Comparison of ENCODE assay signal across 32 cellular contexts in the genomic region with DNA sequence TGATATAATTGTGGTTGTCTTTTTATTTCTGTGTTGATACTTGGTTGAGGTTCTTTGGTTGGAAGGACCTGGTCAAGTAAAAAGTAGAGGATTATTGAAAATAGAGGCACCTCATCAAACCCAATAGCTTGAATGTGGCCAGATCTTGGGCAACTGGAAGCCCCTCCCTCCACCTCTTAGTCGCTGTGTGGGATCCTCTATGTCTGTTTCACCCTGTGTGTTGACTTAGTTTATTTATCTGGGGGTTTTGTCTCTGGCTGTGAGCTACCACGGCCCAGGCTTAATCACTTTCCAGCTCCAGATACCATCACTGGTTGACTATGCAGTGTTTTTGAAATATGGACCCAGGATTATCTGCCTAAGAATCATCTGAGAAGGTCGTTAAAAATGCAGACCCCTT.
"Had no signal": no experiment of that assay in that cellular context is flagged by ENCODE, and none has a peak within 500 bp of the region (broad histone marks: within the 10 kb centered on the region; RNA-seq: fewer than 3 reads in every experiment).

No MANE protein-coding gene starts in this region.

- H3K27me3 ChIP-seq: brain microvascular endothelial cell had no signal

- H3K9me3 Mint-ChIP-seq: activated CD4-positive, alpha-beta memory T cell treated with anti-CD3 and anti-CD28 coated beads, Interleukin-2, amount 10 ng/mL, durations not matched to agents 7 days and 5 days; activated CD4-positive, alpha-beta T cell treated with anti-CD3 and anti-CD28 coated beads, Interleukin-2, amount 10 ng/mL, durations not matched to agents 7 days and 5 days; activated T-cell treated with anti-CD3 and anti-CD28 coated beads, Interleukin-2, amount 50 U/mL, for 24 hours; activated T-cell treated with anti-CD3 and anti-CD28 coated beads, Interleukin-2, amount 50 U/mL, for 72 hours; central memory CD8-positive, alpha-beta T cell; WTC11 had no signal

- ATAC-seq: activated T-cell treated with anti-CD3 and anti-CD28 coated beads, Interleukin-2, amount 50 U/mL, for 72 hours; esophagus mucosa; WTC11 had no signal

- H3K27me3 Mint-ChIP-seq: activated CD4-positive, alpha-beta memory T cell treated with anti-CD3 and anti-CD28 coated beads, Interleukin-2, amount 10 ng/mL, durations not matched to agents 7 days and 5 days; activated CD4-positive, alpha-beta T cell treated with anti-CD3 and anti-CD28 coated beads, Interleukin-2, amount 10 ng/mL, durations not matched to agents 7 days and 5 days; activated naive CD8-positive, alpha-beta T cell; activated T-cell treated with anti-CD3 and anti-CD28 coated beads, Interleukin-2, amount 50 U/mL, for 24 hours; central memory CD8-positive, alpha-beta T cell had no signal

- H3K4me3 Mint-ChIP-seq: activated CD4-positive, alpha-beta memory T cell treated with anti-CD3 and anti-CD28 coated beads, Interleukin-2, amount 10 ng/mL, durations not matched to agents 7 days and 5 days; activated CD4-positive, alpha-beta T cell treated with anti-CD3 and anti-CD28 coated beads, Interleukin-2, amount 10 ng/mL, durations not matched to agents 7 days and 5 days; activated naive CD8-positive, alpha-beta T cell; activated T-cell treated with anti-CD3 and anti-CD28 coated beads, Interleukin-2, amount 50 U/mL, for 24 hours; activated T-cell treated with anti-CD3 and anti-CD28 coated beads, Interleukin-2, amount 50 U/mL, for 72 hours; central memory CD8-positive, alpha-beta T cell; WTC11 had no signal

- H3K4me1 Mint-ChIP-seq: activated CD4-positive, alpha-beta memory T cell treated with anti-CD3 and anti-CD28 coated beads, Interleukin-2, amount 10 ng/mL, durations not matched to agents 7 days and 5 days; activated CD4-positive, alpha-beta T cell treated with anti-CD3 and anti-CD28 coated beads, Interleukin-2, amount 10 ng/mL, durations not matched to agents 7 days and 5 days; central memory CD8-positive, alpha-beta T cell; WTC11 had no signal

- H3K27ac Mint-ChIP-seq: activated CD4-positive, alpha-beta memory T cell treated with anti-CD3 and anti-CD28 coated beads, Interleukin-2, amount 10 ng/mL, durations not matched to agents 7 days and 5 days; activated CD4-positive, alpha-beta T cell treated with anti-CD3 and anti-CD28 coated beads, Interleukin-2, amount 10 ng/mL, durations not matched to agents 7 days and 5 days; activated naive CD8-positive, alpha-beta T cell; activated T-cell treated with anti-CD3 and anti-CD28 coated beads, Interleukin-2, amount 50 U/mL, for 72 hours; WTC11 had no signal

- FAIRE-seq: astrocyte, bronchial epithelial cell, colon, endometrium, endothelial cell of umbilical vein, frontal cortex had no signal

- DNase-seq: activated CD4-positive, alpha-beta memory T cell treated with anti-CD3 and anti-CD28 coated beads, Interleukin-2, amount 10 ng/mL, durations not matched to agents 7 days and 5 days; activated CD4-positive, alpha-beta T cell treated with anti-CD3 and anti-CD28 coated beads for 1 hour; activated CD4-positive, alpha-beta T cell treated with anti-CD3 and anti-CD28 coated beads for 4 hours; activated CD4-positive, alpha-beta T cell treated with anti-CD3 and anti-CD28 coated beads, Interleukin-2, amount 10 ng/mL, durations not matched to agents 7 days and 5 days; activated CD4-positive, alpha-beta T cell treated with anti-CD3 and anti-CD28 coated beads, Interleukin-2, amount 50 U/mL, for 4 hours; activated CD8-positive, alpha-beta memory T cell treated with anti-CD3 and anti-CD28 coated beads, Interleukin-2, amount 50 U/mL, for 48 hours; activated effector memory CD4-positive, alpha-beta T cell treated with Interleukin-2 at 50 U/mL for 16 hours; activated gamma-delta T cell treated with Interleukin-2 at 50 U/mL for 16 hours; activated naive CD4-positive, alpha-beta T cell treated with anti-CD3 and anti-CD28 coated beads, Interleukin-2, amount 50 U/mL, for 16 hours; activated naive CD4-positive, alpha-beta T cell treated with Interleukin-2 at 50 U/mL for 16 hours; activated T-cell treated with anti-CD3 and anti-CD28 coated beads for 4 hours; activated T-cell treated with anti-CD3 and anti-CD28 coated beads, Interleukin-2, amount 50 U/mL, for 24 hours; activated T-cell treated with anti-CD3 and anti-CD28 coated beads, Interleukin-2, amount 50 U/mL, for 72 hours; amniotic stem cell; anterior cingulate cortex; brain microvascular endothelial cell; effector CD8-positive, alpha-beta T cell; foreskin fibroblast; head of caudate nucleus; hippocampal formation; T-helper 2 cell had no signal

- H3K27ac ChIP-seq: brain microvascular endothelial cell, VCaP had no signal
